In the genomic region with DNA sequence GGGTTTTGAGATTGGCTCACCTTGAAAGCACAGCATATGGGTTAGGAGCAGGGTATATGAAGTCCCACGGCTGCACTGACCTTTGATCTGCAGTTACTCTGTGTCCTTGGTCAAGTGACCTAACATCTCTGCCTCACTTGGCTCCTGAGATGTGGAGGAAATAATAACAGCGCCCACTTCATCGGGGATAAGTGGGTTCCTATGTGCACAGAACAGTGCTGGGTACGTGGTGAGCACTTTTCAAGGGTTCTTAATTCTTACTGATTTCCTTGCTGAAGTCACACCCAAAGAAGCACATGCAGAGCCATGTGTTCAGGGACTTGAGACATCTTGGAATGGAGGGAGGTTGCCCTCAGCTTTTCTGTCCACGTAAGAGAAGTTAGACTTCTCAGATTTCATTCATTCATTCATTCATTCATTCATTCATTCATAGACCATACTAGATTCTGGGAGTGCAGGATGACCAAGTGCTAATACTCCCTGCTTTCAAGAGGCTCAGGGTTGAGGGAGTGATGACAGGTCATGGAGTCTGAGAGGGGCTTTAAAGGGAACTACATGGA, we compare ENCODE assay signal across 18 cellular contexts. TPM values are rescaled to one million over a fixed set of nuclear protein-coding genes. Genes with fewer than 3 reads are reported as not detected.
"Had no signal": no experiment of that assay in that cellular context is flagged by ENCODE, and none has a peak within 500 bp of the region (broad histone marks: within the 10 kb centered on the region; RNA-seq: fewer than 3 reads in every experiment).

No MANE protein-coding gene starts in this region.

- H3K27ac ChIP-seq: cardiac muscle cell, right atrium auricular region, skin epidermis, stomach had no signal

- H3K4me3 ChIP-seq: cardiac muscle cell, right atrium auricular region, skin epidermis, stomach had no signal

- H3K9me3 Mint-ChIP-seq: activated B cell treated with CpG ODN at 0.5 μM for 24 hours; activated CD4-positive, alpha-beta memory T cell treated with anti-CD3 and anti-CD28 coated beads for 36 hours; activated T-helper 1 cell treated with anti-CD3 and anti-CD28 coated beads, Interleukin-12 subunit alpha, Interleukin-12 subunit beta, Interleukin-2, Interleukin-4 antibody, amounts not matched to agents 30 ng/mL and 10 ng/mL and 1 ng/mL, durations not matched to agents 14 hours and 24 hours and 36 hours had no signal

- H3K4me3 Mint-ChIP-seq: activated B cell treated with CpG ODN at 0.5 μM for 24 hours; activated CD4-positive, alpha-beta memory T cell treated with anti-CD3 and anti-CD28 coated beads for 36 hours; activated naive CD8-positive, alpha-beta T cell treated with anti-CD3 and anti-CD28 coated beads for 36 hours; activated T-helper 1 cell treated with anti-CD3 and anti-CD28 coated beads, Interleukin-12 subunit alpha, Interleukin-12 subunit beta, Interleukin-2, Interleukin-4 antibody, amounts not matched to agents 30 ng/mL and 10 ng/mL and 1 ng/mL, durations not matched to agents 14 hours and 24 hours and 36 hours; nephron progenitor cell had no signal

- H3K9me3 ChIP-seq: right atrium auricular region had no signal

- H3K27ac Mint-ChIP-seq: activated B cell treated with CpG ODN at 0.5 μM for 24 hours; activated CD4-positive, alpha-beta memory T cell treated with anti-CD3 and anti-CD28 coated beads for 36 hours; activated naive CD8-positive, alpha-beta T cell treated with anti-CD3 and anti-CD28 coated beads for 36 hours; activated T-helper 1 cell treated with anti-CD3 and anti-CD28 coated beads, Interleukin-12 subunit alpha, Interleukin-12 subunit beta, Interleukin-2, Interleukin-4 antibody, amounts not matched to agents 30 ng/mL and 10 ng/mL and 1 ng/mL, durations not matched to agents 14 hours and 24 hours and 36 hours; nephron progenitor cell; progenitor cell of endocrine pancreas had no signal

- H3K27me3 Mint-ChIP-seq: progenitor cell of endocrine pancreas had no signal

- H3K27me3 ChIP-seq: cardiac muscle cell, right atrium auricular region had no signal

- DNase-seq: activated B cell treated with CpG ODN at 0.5 μM for 24 hours; activated CD4-positive, alpha-beta memory T cell treated with anti-CD3 and anti-CD28 coated beads for 36 hours; activated CD4-positive, alpha-beta T cell treated with anti-CD3 and anti-CD28 coated beads for 4 hours; activated naive CD4-positive, alpha-beta T cell; activated naive CD8-positive, alpha-beta T cell treated with anti-CD3 and anti-CD28 coated beads for 36 hours; activated T-cell treated with anti-CD3 and anti-CD28 coated beads for 4 hours; amniotic stem cell; dermis blood vessel endothelial cell; hippocampal formation; mammary epithelial cell; midbrain; nephron progenitor cell had no signal

- H3K36me3 Mint-ChIP-seq: activated CD4-positive, alpha-beta memory T cell treated with anti-CD3 and anti-CD28 coated beads for 36 hours; activated naive CD8-positive, alpha-beta T cell treated with anti-CD3 and anti-CD28 coated beads for 36 hours had no signal

RNA-seq across cellular contexts. Expression of a gene that starts 39.4 kb away (rescaled TPM):
- total RNA-seq: mammary epithelial cell had no signal
- polyA plus RNA-seq: mammary epithelial cell had no signal
